Comparison of ENCODE assay signal across 9 cellular contexts in the genomic region with DNA sequence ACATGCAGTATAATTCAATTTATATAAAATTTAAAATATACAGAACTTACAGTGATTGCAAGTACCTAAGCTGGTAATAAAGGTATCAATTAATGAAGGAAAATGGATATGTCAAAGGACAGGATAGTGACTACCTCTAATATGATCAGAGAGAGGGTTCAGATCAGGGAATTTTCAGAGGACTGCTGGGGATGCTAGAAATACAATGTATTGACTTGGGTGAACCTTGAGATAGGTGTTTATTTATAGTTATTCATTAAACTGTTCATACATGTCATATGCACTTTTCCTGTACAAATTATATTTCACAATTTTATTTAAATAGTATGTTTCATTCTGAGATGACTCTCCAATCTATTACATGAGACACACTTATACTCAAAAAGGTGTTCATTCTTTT.
"Had no signal": no experiment of that assay in that cellular context is flagged by ENCODE, and none has a peak within 500 bp of the region (broad histone marks: within the 10 kb centered on the region; RNA-seq: fewer than 3 reads in every experiment).

No MANE protein-coding gene starts in this region.

- H3K27ac Mint-ChIP-seq: HFFc6 had no signal

- H3K27ac ChIP-seq: GM23248, HL-60 had no signal

- H3K9ac ChIP-seq: GM23248 had no signal

- H3K36me3 ChIP-seq: HAP-1 had no signal

- H3K9me3 Mint-ChIP-seq: HFFc6 had no signal

- FAIRE-seq: K562 had no signal

- H3K4me3 Mint-ChIP-seq: HFFc6 had no signal

- H3K9me3 ChIP-seq: HAP-1 had no signal

- H3K4me3 ChIP-seq: GM23248, HAP-1, K562 had no signal

- ATAC-seq: HCT116, K562 had no signal

- DNase-seq: GM23248, H7, HFFc6, IMR-90, KG1 had no signal

- H2AFZ ChIP-seq: GM23248 had no signal
